Comparison of ENCODE assay signal across 10 cellular contexts in genomic region chr20:64053841-64054661, GRCh38. TPM values are rescaled to one million over a fixed set of nuclear protein-coding genes. Genes with fewer than 3 reads are reported as not detected.
DNase-seq lines count a peak whose midpoint lies in the region; ATAC-seq and TF ChIP-seq lines count a peak whose summit lies in the region.
"Had no signal": no experiment of that assay in that cellular context is flagged by ENCODE, and none has a peak within 500 bp of the region (broad histone marks: within the 10 kb centered on the region; RNA-seq: fewer than 3 reads in every experiment).

No MANE protein-coding gene starts in this region.

- peaks cover 15 to 84% of the 10 kb centered on the region in 2 donors for H3K27me3 ChIP-seq in left lung

- intact Hi-C loops in left lung (cut with DNase I) = no loop called here

- POLR2A ChIA-PET in WTC11 (lab: Charles Lee) = interaction anchor here (0.6 to 1.4 kb wide), 3 partner anchors 25 to 91 kb away, joined by 3 read pairs; no protein-coding TSS in a partner anchor

- peaks cover 24% of the 10 kb centered on the region for H3K27me3 Mint-ChIP-seq in WTC11 (ENCODE audit: low read depth)

- peak overlapping the region; percentile 77 for H3K27ac ChIP-seq in left lung

- H3K4me1 Mint-ChIP-seq in WTC11 = peaks cover 22% of the 10 kb centered on the region

- CTCF ChIA-PET in WTC11 (lab: Charles Lee) = interaction anchor here (0.6 to 3.4 kb wide), 13 partner anchors 8 to 168 kb away, joined by 3 to 53 read pairs (median 7); partner anchors contain the start of genes LKAAEAR1, OPRL1, PRPF6 and SAMD10

- H3K36me3 ChIP-seq in left lung = no peaks in the 10 kb centered on the region

- H3K4me3 ChIP-seq in left lung = no peak overlapping the region

- H3K4me1 ChIP-seq in left lung = peaks cover 6 to 48% of the 10 kb centered on the region in 2 donors

- in situ Hi-C loops in ACHN (cut with HindIII; ENCODE audit: low pct_ligation_motif_present, low pct_unique_long_range_greater_than_20kb, low sequenced_read_pairs) = no loop called here

- no peak overlapping the region for H3K4me3 Mint-ChIP-seq in WTC11
- H3K4me3 Mint-ChIP-seq: central memory CD8-positive, alpha-beta T cell had no signal

- TF ChIP-seq CTCF in WTC11 (IDR thresholded peaks at IDR 0.05) (no peak), left lung (IDR thresholded peaks at IDR 0.05) (no peak)

- no peaks in the 10 kb centered on the region for H3K9me3 Mint-ChIP-seq in WTC11
- H3K9me3 Mint-ChIP-seq: central memory CD8-positive, alpha-beta T cell had no signal

- DNase-seq in ACHN (peak; percentile 34), HT-29 (ENCODE audit: low spot score) (peak; percentile 45), WTC11 (ENCODE audit: low spot score) (peak; percentile 56), left lung (no peak), NCI-H1436 treated with DMSO at 0.1 percent for 48 hours (lab: John Stamatoyannopoulos, UW) (no peak), NCI-H2196 (lab: John Stamatoyannopoulos, UW; ENCODE audit: unreplicated experiment) (no peak)

- H3K9me3 ChIP-seq in left lung = no peaks in the 10 kb centered on the region

- H3K36me3 Mint-ChIP-seq in WTC11 = no peaks in the 10 kb centered on the region

- H3K27ac Mint-ChIP-seq in WTC11 = peak overlapping the region; percentile 74; the same call in 1 of the 2 replicates

- ATAC-seq in WTC11 (peak; percentile 20), left lung (peak; percentile 19), HG03095 (IDR thresholded peaks at IDR 0.05; ENCODE audit: unreplicated experiment) (no peak), GM18870 (IDR thresholded peaks at IDR 0.05; ENCODE audit: unreplicated experiment) (no peak)

TF ChIP-seq in WTC11, 78 proteins besides CTCF, POLR2A, EP300 and RAD21:
- TF ChIP-seq ELF4 (CRISPR knock-in tag; IDR thresholded peaks at IDR 0.05; ENCODE audit: low read depth) (no peak), MXD4 (CRISPR knock-in tag; IDR thresholded peaks at IDR 0.05; ENCODE audit: borderline replicate concordance) (no peak), FOXJ3 (CRISPR knock-in tag; IDR thresholded peaks at IDR 0.05; ENCODE audit: borderline replicate concordance) (no peak), GABPB1 (CRISPR knock-in tag; IDR thresholded peaks at IDR 0.05) (peak; percentile 88), MYBL2 (CRISPR knock-in tag; IDR thresholded peaks at IDR 0.05) (no peak), NR1H2 (CRISPR knock-in tag; IDR thresholded peaks at IDR 0.05) (no peak)
TF ChIP-seq in WTC11: peak in this region for 1.

RNA-seq across cellular contexts. Expression of gene SOX18, which starts 4.6 kb away (rescaled TPM):
- total RNA-seq in HT-29 (2014; rRNA removed; shearing (Covaris generic)) = not detected in 2 replicates
- total RNA-seq in WTC11 (2021) = 0.73 to 0.81 TPM (median 0.80 TPM) in 3 replicates
- 10 to 100 TPM; 40.3 to 69.2 TPM for total RNA-seq in left lung
- total RNA-seq: LHCN-M2 had no signal

RNA-seq across cellular contexts. Expression of gene TCEA2, which starts 8.9 kb away (rescaled TPM):
- 1.2 TPM in 1 of 2 replicates, not detected in the other for total RNA-seq in HT-29 (2014; rRNA removed; shearing (Covaris generic))
- total RNA-seq in WTC11 (2021) = 55.8 to 63.6 TPM (median 63.5 TPM) in 3 replicates
- total RNA-seq in left lung = 10 to 100 TPM; 31.2 to 34.3 TPM

RNA-seq across cellular contexts. Expression of gene C20orf204, which starts 18.1 kb away (rescaled TPM):
- total RNA-seq in HT-29 (2014; rRNA removed; shearing (Covaris generic)) = 0.69 and 1.5 TPM in 2 replicates
- total RNA-seq in WTC11 (2021) (1.6 to 2.4 TPM (median 2.1 TPM) in 3 replicates), left lung (1 to 10 TPM in 1 of 2 donors, under 1 TPM in 1; 0.76 to 1.0 TPM)

RNA-seq across cellular contexts. Expression of gene RGS19, which starts 25.3 kb away (rescaled TPM):
- total RNA-seq in HT-29 (2014; rRNA removed; shearing (Covaris generic)) = 89.2 and 99.8 TPM in 2 replicates
- 13.8 to 15.9 TPM (median 15.1 TPM) in 3 replicates for total RNA-seq in WTC11 (2021)
- total RNA-seq in left lung = 10 to 100 TPM; 23.4 to 63.9 TPM

RNA-seq across cellular contexts. Expression of gene OPRL1, which starts 25.8 kb away (rescaled TPM):
- total RNA-seq in HT-29 (2014; rRNA removed; shearing (Covaris generic)) = 1.2 and 1.5 TPM in 2 replicates
- total RNA-seq in WTC11 (2021) = 1.7 to 2.2 TPM (median 2.0 TPM) in 3 replicates
- total RNA-seq in left lung = 1 to 10 TPM; 1.8 to 2.0 TPM

Comparison
In these comparisons a context has a peak if more than half of its experiments do, and no peak if none do; other contexts are left out.
1. DNase-seq: peak in ACHN (single experiment), HT-29 (single experiment) and WTC11 (single experiment); none in left lung (0 of 2), NCI-H1436 treated with DMSO at 0.1 percent for 48 hours (single experiment) and NCI-H2196 (single experiment).
2. ATAC-seq: peak in WTC11 (single experiment) and left lung (single experiment); none in HG03095 (single experiment) and GM18870 (single experiment).
3. RNA of gene SOX18, which starts 4.6 kb away (total RNA-seq): 40.3 to 69.2 TPM in left lung; 0.73 to 0.81 TPM in WTC11 and not detected in HT-29; every median in the first group is over 10 times any median in the second.
4. RNA of gene TCEA2, which starts 8.9 kb away (total RNA-seq): 55.8 to 63.6 TPM in WTC11 and 31.2 to 34.3 TPM in left lung; 1.2 TPM in HT-29; every median in the first group is over 10 times any median in the second.